ENCODE assay signal across 15 cellular contexts in the genomic region with DNA sequence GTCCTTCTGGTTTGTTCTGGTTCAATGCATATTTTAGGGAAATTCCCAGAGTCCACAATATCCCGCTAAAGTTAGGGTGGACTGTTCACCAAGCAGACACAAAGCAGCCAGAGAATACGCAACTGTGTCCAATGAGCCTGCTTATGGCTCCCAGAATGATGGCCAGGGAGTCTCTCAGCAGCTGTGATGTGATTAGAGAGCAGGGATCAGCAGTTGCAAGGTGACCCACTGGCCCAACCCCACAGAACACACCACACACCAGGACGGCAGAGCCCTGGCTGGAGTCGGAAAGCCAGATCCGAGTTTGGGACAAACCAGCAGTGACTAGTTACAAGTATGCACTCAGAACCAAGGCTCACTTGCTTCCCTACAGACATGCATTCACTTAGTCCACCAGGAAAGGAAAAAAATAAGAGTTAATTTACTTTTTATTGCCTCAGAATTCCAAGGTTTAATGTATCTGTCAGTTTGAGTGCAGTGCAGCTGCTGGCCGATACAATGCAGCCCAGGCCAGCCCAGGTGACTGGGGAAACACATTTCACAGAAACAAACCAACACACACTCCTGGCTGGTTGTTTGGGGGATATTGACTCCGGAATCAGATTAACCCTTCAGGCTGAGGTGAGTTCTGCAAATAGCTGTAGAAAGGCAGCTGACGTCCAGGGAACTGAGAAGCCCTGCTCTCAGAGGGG.
DNase-seq lines count a peak whose midpoint lies in the region; ATAC-seq and TF ChIP-seq lines count a peak whose summit lies in the region.
"Had no signal": no experiment of that assay in that cellular context is flagged by ENCODE, and none has a peak within 500 bp of the region (broad histone marks: within the 10 kb centered on the region; RNA-seq: fewer than 3 reads in every experiment).

No MANE protein-coding gene starts in this region.

- 80% methylated on average over 8 of the region's 8 CpGs for WGBS in liver

- H3K36me3 ChIP-seq in liver (ENCODE audit: control insufficient read depth in 4 of 4, insufficient read depth in 3 of 4, low read depth in 1 of 4, low read length in 3 of 4) = no peaks in the 10 kb centered on the region
- H3K36me3 ChIP-seq: HAP-1 had no signal

- H3K27ac Mint-ChIP-seq in stimulated activated effector memory CD8-positive, alpha-beta T cell treated with anti-CD3 and anti-CD28 coated beads, Interleukin-12 subunit alpha, Interleukin-12 subunit beta, amount 100 ng/mL, for 72 hours = peak overlapping the region; percentile 70
- H3K27ac Mint-ChIP-seq in stimulated activated memory B cell treated with anti-CD40 and anti-IgM and Interleukin-4, amounts not matched to agents 10 μg/mL and 1 μg/mL and 100 μg/mL, for 72 hours = no peak overlapping the region
- H3K27ac Mint-ChIP-seq: CD4-positive, alpha-beta T cell had no signal

- no peaks in the 10 kb centered on the region for H3K27me3 ChIP-seq in liver (ENCODE audit: control insufficient read depth in 4 of 4, insufficient read depth in 4 of 4, low read length in 3 of 4)

- no peak for DNase-seq in RWPE1 (ENCODE audit: low spot score)
- peak; percentile 61 for DNase-seq in dermis blood vessel endothelial cell
- DNase-seq in stimulated activated effector memory CD8-positive, alpha-beta T cell treated with anti-CD3 and anti-CD28 coated beads, Interleukin-12 subunit alpha, Interleukin-12 subunit beta, amount 100 ng/mL, for 72 hours (ENCODE audit: low spot score in 2 of 2) = no peak
- DNase-seq in left colon = no peak
- DNase-seq in T-helper 2 cell = no peak
- DNase-seq: activated CD4-positive, CD25-positive, alpha-beta regulatory T cell treated with anti-CD3 and anti-CD28 coated beads, Interleukin-2, amount 50 U/mL, for 72 hours; CD4-positive, alpha-beta T cell; hippocampal formation; Kasumi-1; midbrain; NCI-H2081 treated with DMSO at 0.1 percent for 48 hours; stimulated activated naive CD8-positive, alpha-beta T cell treated with anti-CD3 and anti-CD28 coated beads, Interleukin-15, amount 100 ng/mL, for 72 hours had no signal

- H3K36me3 Mint-ChIP-seq in stimulated activated effector memory CD8-positive, alpha-beta T cell treated with anti-CD3 and anti-CD28 coated beads, Interleukin-12 subunit alpha, Interleukin-12 subunit beta, amount 100 ng/mL, for 72 hours = peaks cover 46% of the 10 kb centered on the region
- peaks cover 57% of the 10 kb centered on the region for H3K36me3 Mint-ChIP-seq in stimulated activated memory B cell treated with anti-CD40 and anti-IgM and Interleukin-4, amounts not matched to agents 10 μg/mL and 1 μg/mL and 100 μg/mL, for 72 hours

- H3K9ac ChIP-seq in liver (ENCODE audit: low read depth in 1 of 2, low read length in 2 of 2) = no peak overlapping the region

- CTCF ChIA-PET in RWPE1 (lab: Yijun Ruan, JAX) = no interaction called here

- H3K27me3 Mint-ChIP-seq in stimulated activated memory B cell treated with anti-CD40 and anti-IgM and Interleukin-4, amounts not matched to agents 10 μg/mL and 1 μg/mL and 100 μg/mL, for 72 hours = no peaks in the 10 kb centered on the region
- H3K27me3 Mint-ChIP-seq: CD4-positive, alpha-beta T cell; stimulated activated naive CD8-positive, alpha-beta T cell treated with anti-CD3 and anti-CD28 coated beads, Interleukin-15, amount 100 ng/mL, for 72 hours had no signal

- no peaks in the 10 kb centered on the region for H3K9me3 Mint-ChIP-seq in stimulated activated effector memory CD8-positive, alpha-beta T cell treated with anti-CD3 and anti-CD28 coated beads, Interleukin-12 subunit alpha, Interleukin-12 subunit beta, amount 100 ng/mL, for 72 hours
- no peaks in the 10 kb centered on the region for H3K9me3 Mint-ChIP-seq in stimulated activated memory B cell treated with anti-CD40 and anti-IgM and Interleukin-4, amounts not matched to agents 10 μg/mL and 1 μg/mL and 100 μg/mL, for 72 hours
- H3K9me3 Mint-ChIP-seq: CD4-positive, alpha-beta T cell; stimulated activated naive CD8-positive, alpha-beta T cell treated with anti-CD3 and anti-CD28 coated beads, Interleukin-15, amount 100 ng/mL, for 72 hours had no signal

- POLR2A ChIA-PET in RWPE1 (lab: Yijun Ruan, JAX; ENCODE audit: low non-redundant PET) = no interaction called here

- no peaks in the 10 kb centered on the region for H3K9me3 ChIP-seq in liver (ENCODE audit: control insufficient read depth in 4 of 4, low read length in 3 of 4)
- H3K9me3 ChIP-seq: HAP-1 had no signal

- H3K4me1 Mint-ChIP-seq in stimulated activated effector memory CD8-positive, alpha-beta T cell treated with anti-CD3 and anti-CD28 coated beads, Interleukin-12 subunit alpha, Interleukin-12 subunit beta, amount 100 ng/mL, for 72 hours = peaks cover 13% of the 10 kb centered on the region
- no peaks in the 10 kb centered on the region for H3K4me1 Mint-ChIP-seq in stimulated activated memory B cell treated with anti-CD40 and anti-IgM and Interleukin-4, amounts not matched to agents 10 μg/mL and 1 μg/mL and 100 μg/mL, for 72 hours

- H3K4me1 ChIP-seq in liver (ENCODE audit: control insufficient read depth in 4 of 4, insufficient read depth in 4 of 4, low read length in 3 of 4) = peaks cover 23 to 84% (median 74%) of the 10 kb centered on the region in 4 donors
- H3K4me1 ChIP-seq: HAP-1 had no signal

- H3K4me3 ChIP-seq in liver (ENCODE audit: low read depth in 1 of 3, low read length in 3 of 3) = no peak overlapping the region
- H3K4me3 ChIP-seq: HAP-1 had no signal

- no peak overlapping the region for H3K4me3 Mint-ChIP-seq in stimulated activated effector memory CD8-positive, alpha-beta T cell treated with anti-CD3 and anti-CD28 coated beads, Interleukin-12 subunit alpha, Interleukin-12 subunit beta, amount 100 ng/mL, for 72 hours
- no peak overlapping the region for H3K4me3 Mint-ChIP-seq in stimulated activated memory B cell treated with anti-CD40 and anti-IgM and Interleukin-4, amounts not matched to agents 10 μg/mL and 1 μg/mL and 100 μg/mL, for 72 hours
- H3K4me3 Mint-ChIP-seq: CD4-positive, alpha-beta T cell; stimulated activated naive CD8-positive, alpha-beta T cell treated with anti-CD3 and anti-CD28 coated beads, Interleukin-15, amount 100 ng/mL, for 72 hours had no signal

- H3K27ac ChIP-seq in RWPE1 (peak overlapping the region; percentile 34; the same call in 1 of the 2 replicates), liver (ENCODE audit: low read depth in 1 of 2, low read length in 2 of 2) (peak overlapping the region; percentile 36 to 55)

- no peak for TF ChIP-seq RAD21 in liver (IDR thresholded peaks at IDR 0.05)

- TF ChIP-seq CTCF in RWPE1 (conservative IDR thresholded peaks at IDR 0.05; ENCODE audit: low read depth) (no peak), liver (IDR thresholded peaks at IDR 0.05; ENCODE audit: low read depth, low read length, missing input control) (no peak)

- no peak for ATAC-seq in stimulated activated effector memory CD8-positive, alpha-beta T cell treated with anti-CD3 and anti-CD28 coated beads, Interleukin-12 subunit alpha, Interleukin-12 subunit beta, amount 100 ng/mL, for 72 hours
- ATAC-seq in stimulated activated memory B cell treated with anti-CD40 and anti-IgM and Interleukin-4, amounts not matched to agents 10 μg/mL and 1 μg/mL and 100 μg/mL, for 72 hours = no peak
- no peak for ATAC-seq in left colon
- ATAC-seq: stimulated activated naive CD8-positive, alpha-beta T cell treated with anti-CD3 and anti-CD28 coated beads, Interleukin-15, amount 100 ng/mL, for 72 hours had no signal

- intact Hi-C loops in left colon (cut with DNase I, micrococcal nuclease) = no loop called here

TF ChIP-seq in liver, 16 proteins besides CTCF, POLR2A, EP300 and RAD21:
- TF ChIP-seq, protein P1, sequence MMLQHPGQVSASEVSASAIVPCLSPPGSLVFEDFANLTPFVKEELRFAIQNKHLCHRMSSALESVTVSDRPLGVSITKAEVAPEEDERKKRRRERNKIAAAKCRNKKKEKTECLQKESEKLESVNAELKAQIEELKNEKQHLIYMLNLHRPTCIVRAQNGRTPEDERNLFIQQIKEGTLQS (IDR thresholded peaks at IDR 0.05) = no peak
- no peak for TF ChIP-seq EGR1 (IDR thresholded peaks at IDR 0.05; ENCODE audit: low read depth in 2 of 2)
- TF ChIP-seq NR2F2 (IDR thresholded peaks at IDR 0.05) = no peak
- no peak for TF ChIP-seq GABPA (IDR thresholded peaks at IDR 0.05 in 1 of 2, conservative IDR thresholded peaks at IDR 0.05 in 1 of 2)
